1 cellular context compared by ENCODE assay signal in genomic region chr14:23602181-23603095, GRCh38.
TF ChIP-seq lines count a peak whose summit lies in the region.

No MANE protein-coding gene starts in this region.

TF ChIP-seq in HepG2, 621 proteins besides CTCF, POLR2A, EP300 and RAD21 (continued from another document and continues in another):
- TF ChIP-seq ZBTB40 (IDR thresholded peaks at IDR 0.05) (no peak), ZBTB40 (CRISPR knock-in tag; IDR thresholded peaks at IDR 0.05) (peak; percentile 69; the same call in 1 of the 2 replicates), ZNF24 (IDR thresholded peaks at IDR 0.05) (no peak), SYNCRIP (IDR thresholded peaks at IDR 0.05; ENCODE audit: insufficient read depth, low read depth, low read length) (no peak), AHR (CRISPR knock-in tag; IDR thresholded peaks at IDR 0.05) (no peak), FOXA1 (IDR thresholded peaks at IDR 0.05) (no peak), FOXA1 (CRISPR knock-in tag; IDR thresholded peaks at IDR 0.05) (peak; percentile 78), POLR2G (IDR thresholded peaks at IDR 0.05; ENCODE audit: low read depth, low read length) (peak; percentile 48; the same call in 1 of the 2 replicates), HOXD1 (CRISPR knock-in tag; IDR thresholded peaks at IDR 0.05) (peak; percentile 69; the same call in 1 of the 2 replicates), TRIM24 (CRISPR knock-in tag; IDR thresholded peaks at IDR 0.05) (no peak), JUN (CRISPR knock-in tag; IDR thresholded peaks at IDR 0.05) (peak; percentile 97), GLI4 (CRISPR knock-in tag; IDR thresholded peaks at IDR 0.05; ENCODE audit: borderline replicate concordance) (peak; percentile 63; the same call in 1 of the 2 replicates), ZNF430 (CRISPR knock-in tag; IDR thresholded peaks at IDR 0.05) (peak; percentile 87; the same call in 1 of the 2 replicates), NCOA5 (CRISPR knock-in tag; IDR thresholded peaks at IDR 0.05) (no peak), SRSF1 (optimal IDR thresholded peaks at IDR 0.05; ENCODE audit: low read depth, low read length) (no peak), YEATS4 (CRISPR knock-in tag; IDR thresholded peaks at IDR 0.05; ENCODE audit: borderline replicate concordance) (peak; percentile 55; the same call in 1 of the 2 replicates), ZNF281 (CRISPR knock-in tag; IDR thresholded peaks at IDR 0.05; ENCODE audit: borderline replicate concordance) (no peak), CHD2 (IDR thresholded peaks at IDR 0.05; ENCODE audit: low read depth, low read length) (no peak), ZNF20 (CRISPR knock-in tag; IDR thresholded peaks at IDR 0.05) (no peak), TOE1 (CRISPR knock-in tag; IDR thresholded peaks at IDR 0.05) (no peak), PREB (CRISPR knock-in tag; IDR thresholded peaks at IDR 0.05) (no peak), ZBTB26 (CRISPR knock-in tag; IDR thresholded peaks at IDR 0.05; ENCODE audit: borderline replicate concordance) (peak; percentile 37), TEF (CRISPR knock-in tag; IDR thresholded peaks at IDR 0.05) (no peak), CREB3 (CRISPR knock-in tag; IDR thresholded peaks at IDR 0.05) (no peak), AHDC1 (CRISPR knock-in tag; IDR thresholded peaks at IDR 0.05; ENCODE audit: borderline replicate concordance) (peak; percentile 85), RBAK (CRISPR knock-in tag; IDR thresholded peaks at IDR 0.05) (no peak), NBN (conservative IDR thresholded peaks at IDR 0.05) (no peak), MLXIP (CRISPR knock-in tag; IDR thresholded peaks at IDR 0.05; ENCODE audit: borderline replicate concordance) (no peak), CBX2 (IDR thresholded peaks at IDR 0.05; ENCODE audit: low read depth, low read length) (no peak), CBX2 (CRISPR knock-in tag; IDR thresholded peaks at IDR 0.05; ENCODE audit: low read depth) (no peak), TCF12 (IDR thresholded peaks at IDR 0.05) (no peak), TCF12 (CRISPR knock-in tag; IDR thresholded peaks at IDR 0.05) (0 out of 2 replicates have a peak, but pooled peaks have one; percentile 81), BCL6 (CRISPR knock-in tag; IDR thresholded peaks at IDR 0.05) (peak; percentile 82)
